16 cellular contexts compared by ENCODE assay signal in genomic region chr20:21266191-21266536, GRCh38. TPM values are rescaled to one million over a fixed set of nuclear protein-coding genes. Genes with fewer than 3 reads are reported as not detected.
A peak's percentile ranks its signal among the peaks of the same experiment; 100 is the strongest.
DNase-seq lines count a peak whose midpoint lies in the region; TF ChIP-seq lines count a peak whose summit lies in the region.
"Had no signal": no experiment of that assay in that cellular context is flagged by ENCODE, and none has a peak within 500 bp of the region (broad histone marks: within the 10 kb centered on the region; RNA-seq: fewer than 3 reads in every experiment).

No MANE protein-coding gene starts in this region.

- H2BK5ac ChIP-seq in neuronal stem cell (ENCODE audit: low read length), result no peak overlapping the region

- H3K36me3 ChIP-seq in GM06990 (ENCODE audit: control insufficient read depth, insufficient read depth, low read length) (no peaks in the 10 kb centered on the region), neuronal stem cell (replicated peaks in 1 of 2; ENCODE audit: control insufficient read depth in 2 of 2, insufficient read depth in 2 of 2, low read length in 2 of 2) (no peaks in the 10 kb centered on the region), stomach (no peaks in the 10 kb centered on the region), BE2C (no peaks in the 10 kb centered on the region)

- no peak for TF ChIP-seq CTCF in GM06990 (IDR thresholded peaks at IDR 0.05; ENCODE audit: insufficient read depth, low read length, poor library complexity, severe bottlenecking)
- no peak for TF ChIP-seq CTCF in chondrocyte (IDR thresholded peaks at IDR 0.05)
- no peak for TF ChIP-seq CTCF in stomach (IDR thresholded peaks at IDR 0.05)
- TF ChIP-seq CTCF in BE2C (IDR thresholded peaks at IDR 0.05; ENCODE audit: low read depth, low read length), result no peak

- H3K4me2 ChIP-seq in neuronal stem cell (ENCODE audit: insufficient read depth, low read length, poor library complexity, severe bottlenecking), result no peak overlapping the region
- H3K4me2 ChIP-seq: GM23338 had no signal

- H3K36me3 Mint-ChIP-seq in chondrocyte (ENCODE audit: low read depth), result no peaks in the 10 kb centered on the region
- H3K36me3 Mint-ChIP-seq: CD14-positive monocyte; CD4-positive, alpha-beta memory T cell had no signal

- no peak overlapping the region for H4K8ac ChIP-seq in neuronal stem cell (ENCODE audit: low read depth, low read length)

- H3K9me3 ChIP-seq in neuronal stem cell (replicated peaks in 1 of 2; ENCODE audit: control insufficient read depth in 2 of 2, insufficient read depth in 1 of 2, low read depth in 1 of 2, low read length in 2 of 2), result peaks cover 0 to 3% of the 10 kb centered on the region in 2 donors
- peaks cover 0 to 8% (median 2%) of the 10 kb centered on the region in 4 donors for H3K9me3 ChIP-seq in stomach
- peaks cover 3% of the 10 kb centered on the region; the same call in 1 of the 2 replicates for H3K9me3 ChIP-seq in BE2C

- no peak overlapping the region for H4K91ac ChIP-seq in neuronal stem cell (ENCODE audit: low read depth, low read length, poor library complexity)

- H2BK15ac ChIP-seq in neuronal stem cell (ENCODE audit: low read length), result peak overlapping the region; percentile 37

- H3K4me3 ChIP-seq in GM06990 (replicated peaks; ENCODE audit: low read depth, low read length) (no peak overlapping the region), neuronal stem cell (ENCODE audit: low read length in 2 of 2) (no peak overlapping the region), stomach (no peak overlapping the region), BE2C (ENCODE audit: low read depth, low read length) (no peak overlapping the region)
- H3K4me3 ChIP-seq: GM23338 had no signal

- H3K27ac Mint-ChIP-seq in chondrocyte (ENCODE audit: unreplicated experiment), result no peak overlapping the region
- H3K27ac Mint-ChIP-seq: CD14-positive monocyte; CD4-positive, alpha-beta memory T cell; GM23338 had no signal

- no peak overlapping the region for H2BK120ac ChIP-seq in neuronal stem cell (ENCODE audit: low read depth, low read length)

- H3K4me1 ChIP-seq in neuronal stem cell (ENCODE audit: control insufficient read depth in 2 of 2, insufficient read depth in 1 of 2, low read depth in 1 of 2, low read length in 2 of 2) (no peaks in the 10 kb centered on the region), stomach (no peaks in the 10 kb centered on the region), BE2C (no peaks in the 10 kb centered on the region)

- TF ChIP-seq EP300 in stomach (IDR thresholded peaks at IDR 0.05), result no peak

- TF ChIP-seq POLR2A in stomach (IDR thresholded peaks at IDR 0.05), result no peak

- H3K4me3 Mint-ChIP-seq in chondrocyte (ENCODE audit: unreplicated experiment), result no peak overlapping the region
- H3K4me3 Mint-ChIP-seq: CD14-positive monocyte; CD4-positive, alpha-beta memory T cell; GM23338 had no signal

- H3K27ac ChIP-seq in neuronal stem cell (replicated peaks; ENCODE audit: low read length) (no peak overlapping the region), stomach (no peak overlapping the region)

- no peak overlapping the region for H3K9ac ChIP-seq in neuronal stem cell (ENCODE audit: low read depth, low read length, poor library complexity)

- H2BK12ac ChIP-seq in neuronal stem cell (ENCODE audit: low read length), result no peak overlapping the region

- H3K27me3 Mint-ChIP-seq in chondrocyte (ENCODE audit: low read depth), result peaks cover 4% of the 10 kb centered on the region

- peaks cover 15% of the 10 kb centered on the region for H3K9me3 Mint-ChIP-seq in chondrocyte (ENCODE audit: low read depth)

- no peaks in the 10 kb centered on the region for H3K4me1 Mint-ChIP-seq in chondrocyte (ENCODE audit: low read depth)
- H3K4me1 Mint-ChIP-seq: CD14-positive monocyte; CD4-positive, alpha-beta memory T cell had no signal

- WGBS in neuronal stem cell (ENCODE audit: extremely low coverage in 2 of 2, insufficient read length in 2 of 2, insufficient replicate concordance in 1 of 2), 2 donors, result no CpG with 5 or more reads among the region's 5 CpGs
- WGBS in stomach, 5 donors, result 81 to 90% (median 85%) methylated on average over 3 to 5 of the region's 5 CpGs

- intact Hi-C loops in stomach (cut with DNase I; ENCODE audit: low total_unique reads), result no loop called here

- peak; percentile 57 for DNase-seq in GM06990 (ENCODE audit: extremely low read depth, insufficient read length)
- DNase-seq in NCI-H146 (lab: John Stamatoyannopoulos, UW), result peak; percentile 89
- DNase-seq in NCI-H69 (lab: John Stamatoyannopoulos, UW), result peak; percentile 98
- no peak for DNase-seq in neuronal stem cell (ENCODE audit: low spot score)
- DNase-seq in chondrocyte (ENCODE audit: low spot score), result no peak
- DNase-seq in stomach, result no peak
- no peak for DNase-seq in NCI-H2081 (lab: John Stamatoyannopoulos, UW)
- no peak for DNase-seq in BE2C
- DNase-seq: ACHN, Calu3, GF-D8, HCEC 1CT, KG1 had no signal

- no peaks in the 10 kb centered on the region for H3K79me1 ChIP-seq in neuronal stem cell (ENCODE audit: low read depth, low read length)

- H3K14ac ChIP-seq in neuronal stem cell (ENCODE audit: low read length), result no peak overlapping the region

- H3K23ac ChIP-seq in neuronal stem cell (ENCODE audit: low read depth, low read length, poor library complexity), result no peak overlapping the region

- no peak overlapping the region for H2AFZ ChIP-seq in neuronal stem cell (ENCODE audit: low read length)
- H2AFZ ChIP-seq: GM23338 had no signal

- H3K4ac ChIP-seq in neuronal stem cell (ENCODE audit: low read length), result no peak overlapping the region

- H3K18ac ChIP-seq in neuronal stem cell (ENCODE audit: low read length), result peak overlapping the region; percentile 54

- no peaks in the 10 kb centered on the region for H3K27me3 ChIP-seq in GM06990 (replicated peaks; ENCODE audit: control insufficient read depth, insufficient read depth, low read length)
- H3K27me3 ChIP-seq in neuronal stem cell (ENCODE audit: control insufficient read depth in 3 of 3, insufficient read depth in 3 of 3, low read depth in 1 of 3, low read length in 3 of 3), result peaks cover 0 to 12% (median 0%) of the 10 kb centered on the region in 3 experiments
- no peaks in the 10 kb centered on the region for H3K27me3 ChIP-seq in stomach
- peaks cover 5% of the 10 kb centered on the region; the same call in 1 of the 2 replicates for H3K27me3 ChIP-seq in BE2C

- H2AK5ac ChIP-seq in neuronal stem cell (ENCODE audit: low read depth, low read length), result no peak overlapping the region

RNA-seq across cellular contexts. Expression of gene XRN2, which starts 37.0 kb away (rescaled TPM):
- polyA plus RNA-seq in neuronal stem cell (2013, experiment 1 of 2), result 83.4 TPM
- 85.0 TPM for polyA plus RNA-seq in neuronal stem cell (2013, experiment 2 of 2)
- 44.0 to 53.7 TPM (median 46.1 TPM) in 3 replicates for total RNA-seq in chondrocyte
- 10 to 100 TPM; 15.2 to 66.8 (median 34.4) TPM for total RNA-seq in stomach
- polyA plus RNA-seq in stomach, result 10 to 100 TPM; 12.5 to 35.7 (median 21.0) TPM
- polyA plus RNA-seq in BE2C (2012; ENCODE audit: insufficient read depth, insufficient read length, low read depth), result 52.3 TPM

Comparison
In these comparisons a context has a peak if more than half of its experiments do, and no peak if none do; other contexts are left out.
1. DNase-seq: peak in GM06990 (single experiment), NCI-H146 (single experiment) and NCI-H69 (single experiment); none in neuronal stem cell (single experiment), chondrocyte (single experiment), stomach (single experiment), NCI-H2081 (0 of 2) and BE2C (single experiment).